ENCODE assay signal across 13 cellular contexts in genomic region chr11:2776351-2777061, GRCh38.
DNase-seq lines count a peak whose midpoint lies in the region; ATAC-seq, FAIRE-seq and TF ChIP-seq lines count a peak whose summit lies in the region.
"Had no signal": no experiment of that assay in that cellular context is flagged by ENCODE, and none has a peak within 500 bp of the region (broad histone marks: within the 10 kb centered on the region; RNA-seq: fewer than 3 reads in every experiment).

No MANE protein-coding gene starts in this region.

- 80% methylated on average over 1 of the region's 19 CpGs for WGBS in right lobe of liver (ENCODE audit: insufficient coverage, low coverage, low lambda C conversion rate, missing lambda C conversion rate)
- 71% methylated on average over 1 of the region's 19 CpGs for WGBS in HepG2 (ENCODE audit: low lambda C conversion rate)

- no TSS peak for BruUV-seq in HepG2 (replicated peaks; lab: Mats Ljungman, UMichigan)

- no peaks in the 10 kb centered on the region for H3K36me3 ChIP-seq in right lobe of liver
- no peaks in the 10 kb centered on the region for H3K36me3 ChIP-seq in HepG2 (replicated peaks in 1 of 2; ENCODE audit: control insufficient read depth in 1 of 2, insufficient read depth in 2 of 2, low read length in 2 of 2)
- no peaks in the 10 kb centered on the region for H3K36me3 ChIP-seq in ascending aorta
- no peaks in the 10 kb centered on the region for H3K36me3 ChIP-seq in upper lobe of right lung

- H3K4me3 ChIP-seq in right lobe of liver (no peak overlapping the region), HepG2 (replicated peaks in 1 of 3; ENCODE audit: insufficient read depth in 1 of 3, low read depth in 2 of 3, low read length in 3 of 3) (no peak overlapping the region), ascending aorta (no peak overlapping the region), upper lobe of right lung (no peak overlapping the region)
- H3K4me3 ChIP-seq: GM23338 had no signal

- intact Hi-C loops in right lobe of liver (cut with DNase I) (no loop called here), HepG2 (cut with micrococcal nuclease; ENCODE audit: unreplicated experiment) (loop anchor here (5.0 kb wide), 1 partner anchor 44 kb away; no protein-coding TSS in a partner anchor), ascending aorta (cut with DNase I) (loop anchor here (5.0 kb wide), 1 partner anchor 244 kb away; no protein-coding TSS in a partner anchor), upper lobe of right lung (cut with DNase I) (no loop called here)

- TF ChIP-seq CTCF in right lobe of liver (IDR thresholded peaks at IDR 0.05): no peak
- TF ChIP-seq CTCF in HepG2 (CRISPR knock-in tag; IDR thresholded peaks at IDR 0.05): no peak
- no peak for TF ChIP-seq CTCF in ascending aorta (IDR thresholded peaks at IDR 0.05)
- TF ChIP-seq CTCF in upper lobe of right lung (IDR thresholded peaks at IDR 0.05): no peak

- H4K20me1 ChIP-seq in HepG2 (ENCODE audit: insufficient read depth, low read length): no peaks in the 10 kb centered on the region; the same call in 1 of the 2 replicates

- TF ChIP-seq RAD21 in HepG2 (CRISPR knock-in tag; IDR thresholded peaks at IDR 0.05): no peak

- H3K27ac ChIP-seq in right lobe of liver (no peak overlapping the region), HepG2 (ENCODE audit: extremely low read length, insufficient read depth, low read length) (no peak overlapping the region), ascending aorta (no peak overlapping the region), upper lobe of right lung (no peak overlapping the region)
- H3K27ac ChIP-seq: epithelial cell of prostate had no signal

- H3K79me2 ChIP-seq in HepG2 (ENCODE audit: insufficient read depth, low read length): no peaks in the 10 kb centered on the region

- H3K27me3 ChIP-seq in right lobe of liver: no peaks in the 10 kb centered on the region
- peaks cover 15 to 98% of the 10 kb centered on the region in 2 experiments; a peak in 4 of 5 replicates for H3K27me3 ChIP-seq in HepG2 (ENCODE audit: control insufficient read depth in 1 of 2, insufficient read depth in 2 of 2, low read length in 2 of 2)
- H3K27me3 ChIP-seq in ascending aorta: no peaks in the 10 kb centered on the region
- no peaks in the 10 kb centered on the region for H3K27me3 ChIP-seq in upper lobe of right lung

- TF ChIP-seq POLR2A in right lobe of liver (IDR thresholded peaks at IDR 0.05) (no peak), HepG2 (IDR thresholded peaks at IDR 0.05; ENCODE audit: insufficient read depth in 1 of 2, low read depth in 2 of 2, low read length in 2 of 2) (no peak)

- peaks cover 0 to 16% (median 5%) of the 10 kb centered on the region in 4 donors for H3K4me1 ChIP-seq in right lobe of liver
- H3K4me1 ChIP-seq in HepG2 (ENCODE audit: insufficient read depth, low read length): peaks cover 37% of the 10 kb centered on the region
- peaks cover 11 to 36% of the 10 kb centered on the region in 2 donors for H3K4me1 ChIP-seq in ascending aorta
- H3K4me1 ChIP-seq in upper lobe of right lung: peaks cover 34% of the 10 kb centered on the region

- ATAC-seq in right lobe of liver (no peak), HepG2 (no peak), upper lobe of right lung (no peak), GM19455 (IDR thresholded peaks at IDR 0.05; ENCODE audit: unreplicated experiment) (no peak), HG03196 (IDR thresholded peaks at IDR 0.05; ENCODE audit: unreplicated experiment) (no peak)
- ATAC-seq: GM23338, T-helper 17 cell had no signal

- FAIRE-seq in HepG2 (lab: Jason Lieb, UNC): no peak

- no peak overlapping the region for H3K9ac ChIP-seq in HepG2 (ENCODE audit: insufficient read depth, low read depth, low read length)

- no peak overlapping the region for H2AFZ ChIP-seq in HepG2 (ENCODE audit: low read length)
- H2AFZ ChIP-seq: GM23338 had no signal

- POLR2A ChIA-PET in HepG2 (lab: Yijun Ruan, JAX): interaction anchor here (1.2 kb wide), 1 partner anchor 77 kb away, joined by 3 read pairs; the partner anchor contains the start of gene KCNQ1OT1

- in situ Hi-C loops in HepG2 (cut with HindIII; ENCODE audit: extremely low pct_ligation_motif_present, low pct_unique_long_range_greater_than_20kb): no loop called here

- CTCF ChIA-PET in HepG2 (lab: Yijun Ruan, JAX; ENCODE audit: low intra/inter-chr PET ratio, low total read pairs): no interaction called here

- TF ChIP-seq EP300 in HepG2 (IDR thresholded peaks at IDR 0.05; ENCODE audit: low read depth in 2 of 2, low read length in 2 of 2): no peak
- no peak for TF ChIP-seq EP300 in HepG2 (CRISPR knock-in tag; IDR thresholded peaks at IDR 0.05; ENCODE audit: borderline replicate concordance)

- no peaks in the 10 kb centered on the region for H3K9me3 ChIP-seq in right lobe of liver
- H3K9me3 ChIP-seq in HepG2 (ENCODE audit: low read length): no peaks in the 10 kb centered on the region
- no peaks in the 10 kb centered on the region for H3K9me3 ChIP-seq in ascending aorta
- no peaks in the 10 kb centered on the region for H3K9me3 ChIP-seq in upper lobe of right lung

- H3K4me2 ChIP-seq in HepG2 (ENCODE audit: low read depth, low read length): no peak overlapping the region
- H3K4me2 ChIP-seq: GM23338 had no signal

- DNase-seq in right lobe of liver (peak; percentile 13 to 49 (median 44)), HepG2 (ENCODE audit: low spot score) (no peak), ascending aorta (ENCODE audit: low spot score in 2 of 2) (peak; percentile 2 to 59), mesenteric fat pad (ENCODE audit: low spot score) (peak; percentile 75), upper lobe of right lung (peak; percentile 61), NCI-H345 (lab: John Stamatoyannopoulos, UW) (no peak)
- DNase-seq: C1 segment of cervical spinal cord, NCI-H446 treated with DMSO at 0.1 percent for 48 hours had no signal

TF ChIP-seq in HepG2, 621 proteins besides CTCF, POLR2A, EP300 and RAD21:
- no peak for TF ChIP-seq ZNF720 (CRISPR knock-in tag; IDR thresholded peaks at IDR 0.05)
- no peak for TF ChIP-seq ZMYM3 (CRISPR knock-in tag; IDR thresholded peaks at IDR 0.05)
- TF ChIP-seq TMF1 (CRISPR knock-in tag; IDR thresholded peaks at IDR 0.05; ENCODE audit: low read depth): no peak
- no peak for TF ChIP-seq ZNF232 (CRISPR knock-in tag; IDR thresholded peaks at IDR 0.05; ENCODE audit: borderline replicate concordance)
- TF ChIP-seq DR1 (CRISPR knock-in tag; IDR thresholded peaks at IDR 0.05): no peak
- TF ChIP-seq SSRP1 (CRISPR knock-in tag; IDR thresholded peaks at IDR 0.05): no peak
- TF ChIP-seq, protein P1, sequence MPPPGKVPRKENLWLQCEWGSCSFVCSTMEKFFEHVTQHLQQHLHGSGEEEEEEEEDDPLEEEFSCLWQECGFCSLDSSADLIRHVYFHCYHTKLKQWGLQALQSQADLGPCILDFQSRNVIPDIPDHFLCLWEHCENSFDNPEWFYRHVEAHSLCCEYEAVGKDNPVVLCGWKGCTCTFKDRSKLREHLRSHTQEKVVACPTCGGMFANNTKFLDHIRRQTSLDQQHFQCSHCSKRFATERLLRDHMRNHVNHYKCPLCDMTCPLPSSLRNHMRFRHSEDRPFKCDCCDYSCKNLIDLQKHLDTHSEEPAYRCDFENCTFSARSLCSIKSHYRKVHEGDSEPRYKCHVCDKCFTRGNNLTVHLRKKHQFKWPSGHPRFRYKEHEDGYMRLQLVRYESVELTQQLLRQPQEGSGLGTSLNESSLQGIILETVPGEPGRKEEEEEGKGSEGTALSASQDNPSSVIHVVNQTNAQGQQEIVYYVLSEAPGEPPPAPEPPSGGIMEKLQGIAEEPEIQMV (CRISPR knock-in tag; IDR thresholded peaks at IDR 0.05; ENCODE audit: low read depth): no peak
- TF ChIP-seq ZNF567 (CRISPR knock-in tag; IDR thresholded peaks at IDR 0.05; ENCODE audit: borderline replicate concordance): no peak
- TF ChIP-seq KMT2B (CRISPR knock-in tag; IDR thresholded peaks at IDR 0.05): no peak
TF ChIP-seq in HepG2: peak in this region for 0.

Comparison
In these comparisons a context has a peak if more than half of its experiments do, and no peak if none do; other contexts are left out.
1. DNase-seq: peak in right lobe of liver (3 of 3), ascending aorta (2 of 2), mesenteric fat pad (single experiment) and upper lobe of right lung (single experiment); none in HepG2 (single experiment) and NCI-H345 (single experiment).
2. intact Hi-C loops: an anchor here in HepG2 (5.0 kb wide) and ascending aorta (5.0 kb wide); none called in right lobe of liver and upper lobe of right lung.